Comparison of ENCODE assay signal across 18 cellular contexts in the genomic region with DNA sequence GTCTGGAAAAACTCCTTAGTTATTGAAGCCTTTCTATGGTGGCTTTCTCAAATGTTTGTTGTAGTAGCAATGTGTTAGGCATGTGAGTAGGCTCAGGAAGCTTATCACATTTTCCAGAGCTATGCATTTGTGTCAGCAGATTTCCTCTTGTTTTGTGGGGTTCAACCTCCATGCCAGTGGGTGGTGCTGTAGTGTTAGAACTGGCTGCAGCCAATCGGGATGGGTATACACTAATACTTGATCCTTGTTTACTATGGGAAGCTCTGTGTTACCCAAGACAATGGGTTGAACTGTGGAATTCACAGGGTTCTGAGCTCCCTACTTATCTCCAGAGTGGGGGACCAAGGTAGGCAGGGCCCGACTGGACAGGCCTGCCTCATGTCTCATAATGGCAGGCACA.
"Had no signal": no experiment of that assay in that cellular context is flagged by ENCODE, and none has a peak within 500 bp of the region (broad histone marks: within the 10 kb centered on the region; RNA-seq: fewer than 3 reads in every experiment).

No MANE protein-coding gene starts in this region.

- H3K4me1 Mint-ChIP-seq: activated CD4-positive, alpha-beta T cell treated with anti-CD3 and anti-CD28 coated beads, Interleukin-2, amount 10 ng/mL, durations not matched to agents 7 days and 5 days; nephron had no signal

- ATAC-seq: activated CD4-positive, CD25-positive, alpha-beta regulatory T cell treated with anti-CD3 and anti-CD28 coated beads, Interleukin-2, amount 50 U/mL, for 24 hours; activated CD8-positive, alpha-beta T cell treated with anti-CD3 and anti-CD28 coated beads, Interleukin-2, amount 10 ng/mL, durations not matched to agents 7 days and 5 days; left cardiac atrium had no signal

- H3K36me3 Mint-ChIP-seq: activated naive CD8-positive, alpha-beta T cell; type B pancreatic cell had no signal

- H3K4me3 ChIP-seq: adrenal gland, breast epithelium, coronary artery, ovary, prostate gland, thoracic aorta had no signal

- H3K9me3 Mint-ChIP-seq: type B pancreatic cell had no signal

- H3K27ac Mint-ChIP-seq: activated CD4-positive, alpha-beta T cell treated with anti-CD3 and anti-CD28 coated beads, Interleukin-2, amount 10 ng/mL, durations not matched to agents 7 days and 5 days; activated CD8-positive, alpha-beta T cell treated with anti-CD3 and anti-CD28 coated beads, Interleukin-2, amount 10 ng/mL, durations not matched to agents 7 days and 5 days; activated naive CD8-positive, alpha-beta T cell; nephron; type B pancreatic cell had no signal

- DNase-seq: activated CD4-positive, alpha-beta T cell treated with anti-CD3 and anti-CD28 coated beads, Interleukin-2, amount 10 ng/mL, durations not matched to agents 7 days and 5 days; activated CD8-positive, alpha-beta T cell treated with anti-CD3 and anti-CD28 coated beads, Interleukin-2, amount 10 ng/mL, durations not matched to agents 7 days and 5 days; activated naive CD4-positive, alpha-beta T cell; activated T-cell treated with anti-CD3 and anti-CD28 coated beads, Interleukin-2, amount 50 U/mL, for 1 hour; adrenal gland; left cardiac atrium; ovary; stimulated activated CD4-positive, alpha-beta T cell treated with anti-CD3 and anti-CD28 coated beads, Interleukin-2, amount 100 ng/mL, for 48 hours; stimulated activated CD8-positive, alpha-beta memory T cell treated with anti-CD3 and anti-CD28 coated beads, Interleukin-4, amount 100 ng/mL, for 48 hours; stimulated activated naive CD4-positive, alpha-beta T cell had no signal

- H3K4me3 Mint-ChIP-seq: activated CD4-positive, alpha-beta T cell treated with anti-CD3 and anti-CD28 coated beads, Interleukin-2, amount 10 ng/mL, durations not matched to agents 7 days and 5 days; activated CD8-positive, alpha-beta T cell treated with anti-CD3 and anti-CD28 coated beads, Interleukin-2, amount 10 ng/mL, durations not matched to agents 7 days and 5 days; activated naive CD8-positive, alpha-beta T cell; nephron; type B pancreatic cell had no signal
